In the genomic region with DNA sequence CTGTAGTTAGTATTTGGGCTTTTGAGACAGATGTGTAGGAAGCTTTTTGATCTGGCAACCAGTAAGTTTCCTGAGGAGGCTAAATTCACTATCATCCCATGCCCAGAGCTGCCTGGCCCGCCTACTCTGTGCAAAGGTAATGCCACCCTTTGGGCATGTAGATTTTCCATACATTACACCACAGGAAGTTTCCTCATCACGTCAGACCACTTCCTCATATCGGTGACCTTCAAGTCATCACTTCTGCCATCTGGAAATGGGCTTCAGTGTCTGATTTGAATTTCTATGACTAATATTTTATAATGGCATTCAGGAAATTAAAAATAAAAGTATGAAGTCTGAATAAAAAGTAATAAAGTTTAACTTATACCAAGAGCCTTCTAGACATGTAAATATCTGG, we compare ENCODE assay signal across 15 cellular contexts.
DNase-seq lines count a peak whose midpoint lies in the region; ATAC-seq and TF ChIP-seq lines count a peak whose summit lies in the region.
"Had no signal": no experiment of that assay in that cellular context is flagged by ENCODE, and none has a peak within 500 bp of the region (broad histone marks: within the 10 kb centered on the region; RNA-seq: fewer than 3 reads in every experiment).

No MANE protein-coding gene starts in this region.

- no peak overlapping the region for H3K4me3 ChIP-seq in upper lobe of right lung
- H3K4me3 ChIP-seq in effector memory CD4-positive, alpha-beta T cell (ENCODE audit: insufficient read depth, low read depth, low read length, poor library complexity, severe bottlenecking), result no peak overlapping the region

- ATAC-seq in upper lobe of right lung (no peak), HG02970 (IDR thresholded peaks at IDR 0.05; ENCODE audit: low FRiP score, unreplicated experiment) (no peak)
- ATAC-seq: CD8-positive, alpha-beta T cell had no signal

- H3K27me3 ChIP-seq in upper lobe of right lung, result no peaks in the 10 kb centered on the region
- no peaks in the 10 kb centered on the region for H3K27me3 ChIP-seq in effector memory CD4-positive, alpha-beta T cell (replicated peaks; ENCODE audit: control insufficient read depth, insufficient read depth, low read length, poor library complexity, severe bottlenecking)

- intact Hi-C loops in upper lobe of right lung (cut with DNase I), result no loop called here

- H3K27ac ChIP-seq in upper lobe of right lung, result no peak overlapping the region
- no peak overlapping the region for H3K27ac ChIP-seq in effector memory CD4-positive, alpha-beta T cell (ENCODE audit: insufficient read depth, low read length, poor library complexity, severe bottlenecking)

- peak; percentile 8 for DNase-seq in NOMO-1 treated with DMSO at 0.1 percent for 48 hours (lab: John Stamatoyannopoulos, UW; ENCODE audit: unreplicated experiment)
- DNase-seq in NOMO-1 (lab: John Stamatoyannopoulos, UW; ENCODE audit: unreplicated experiment in 2 of 2), result no peak
- DNase-seq in NAMALWA (ENCODE audit: low spot score), result peak; percentile 11
- peak; percentile 13 for DNase-seq in SKM-1 (lab: John Stamatoyannopoulos, UW; ENCODE audit: unreplicated experiment)
- no peak for DNase-seq in upper lobe of right lung
- DNase-seq in effector memory CD4-positive, alpha-beta T cell, result no peak
- DNase-seq: 8988T; CD8-positive, alpha-beta T cell; COR-L47; DMS153; DMS79 treated with DMSO at 0.1 percent for 48 hours; EL; GOT3; H9 had no signal

- no peaks in the 10 kb centered on the region for H3K36me3 ChIP-seq in upper lobe of right lung
- no peaks in the 10 kb centered on the region for H3K36me3 ChIP-seq in effector memory CD4-positive, alpha-beta T cell (ENCODE audit: control insufficient read depth, insufficient read depth, low read length)

- no peaks in the 10 kb centered on the region for H3K9me3 ChIP-seq in upper lobe of right lung
- H3K9me3 ChIP-seq in effector memory CD4-positive, alpha-beta T cell (ENCODE audit: control insufficient read depth, low read length), result no peaks in the 10 kb centered on the region

- no peak for TF ChIP-seq CTCF in upper lobe of right lung (IDR thresholded peaks at IDR 0.05)

- no peaks in the 10 kb centered on the region for H3K4me1 ChIP-seq in upper lobe of right lung
- H3K4me1 ChIP-seq in effector memory CD4-positive, alpha-beta T cell (ENCODE audit: control insufficient read depth, insufficient read depth, low read length, poor library complexity, severe bottlenecking), result no peaks in the 10 kb centered on the region

Comparison
In these comparisons a context has a peak if more than half of its experiments do, and no peak if none do; other contexts are left out.
1. DNase-seq: peak in NOMO-1 treated with DMSO at 0.1 percent for 48 hours (single experiment), NAMALWA (single experiment) and SKM-1 (single experiment); none in NOMO-1 (0 of 2), upper lobe of right lung (single experiment) and effector memory CD4-positive, alpha-beta T cell (0 of 3).